12 cellular contexts compared by ENCODE assay signal in the genomic region with DNA sequence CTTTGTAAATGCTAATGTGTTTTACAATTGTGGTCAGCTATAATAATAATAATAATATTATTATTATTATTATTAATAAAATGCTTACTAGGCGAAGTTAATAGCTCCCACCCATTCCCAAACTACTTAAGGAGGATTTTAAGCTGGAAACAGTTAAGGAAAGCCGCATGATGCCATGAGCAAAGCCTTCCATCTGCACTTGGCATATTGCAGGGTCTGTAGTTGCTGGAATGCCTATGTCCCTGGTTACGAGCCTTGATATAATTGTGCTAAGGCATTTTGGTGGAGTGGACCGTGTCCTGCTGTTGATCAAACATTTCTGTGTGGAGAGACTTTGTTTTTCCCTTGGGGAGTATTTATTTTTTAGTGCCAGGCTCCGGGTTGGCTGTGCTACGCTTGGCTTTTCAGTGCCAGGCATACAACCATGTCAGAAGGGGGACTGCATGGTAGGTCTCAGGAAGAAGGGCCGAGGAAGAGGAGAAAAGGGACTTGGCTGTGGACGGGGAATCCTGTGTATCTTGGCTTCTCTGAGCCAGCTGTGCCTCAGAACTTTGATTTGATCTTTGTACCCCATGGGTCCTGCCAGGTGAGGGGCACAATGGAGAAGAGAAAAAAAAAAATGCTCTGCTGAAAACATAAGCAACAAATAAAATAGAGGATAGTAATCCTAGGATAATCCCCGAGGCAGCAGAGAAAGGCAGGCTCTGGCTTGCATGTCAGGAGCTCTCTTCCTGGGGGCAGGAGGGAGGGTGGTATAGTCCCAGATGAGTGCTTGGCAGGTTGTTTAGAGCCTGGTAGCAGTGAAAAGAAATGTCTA.
DNase-seq lines count a peak whose midpoint lies in the region; ATAC-seq and TF ChIP-seq lines count a peak whose summit lies in the region.
"Had no signal": no experiment of that assay in that cellular context is flagged by ENCODE, and none has a peak within 500 bp of the region (broad histone marks: within the 10 kb centered on the region; RNA-seq: fewer than 3 reads in every experiment).

No MANE protein-coding gene starts in this region.

- 43% methylated on average over 9 of the region's 9 CpGs for WGBS in prostate gland

- H3K4me3 ChIP-seq in left ventricle myocardium inferior (peak overlapping the region; percentile 45), prostate gland (no peak overlapping the region)

- H3K27me3 ChIP-seq in left ventricle myocardium inferior (ENCODE audit: low read depth) (no peaks in the 10 kb centered on the region), prostate gland (replicated peaks; ENCODE audit: insufficient read depth) (no peaks in the 10 kb centered on the region)

- DNase-seq in DMS79 treated with DMSO at 0.1 percent for 48 hours (lab: John Stamatoyannopoulos, UW) (peak; percentile 52), RWPE1 (ENCODE audit: low spot score) (peak; percentile 15), left ventricle myocardium inferior (no peak), prostate gland (ENCODE audit: low spot score) (peak; percentile 55)
- no peak for DNase-seq in activated CD4-positive, alpha-beta T cell treated with anti-CD3 and anti-CD28 coated beads, Interleukin-2, amount 10 ng/mL, durations not matched to agents 24 days and 14 days
- no peak for DNase-seq in activated CD4-positive, alpha-beta T cell treated with anti-CD3 and anti-CD28 coated beads for 1 hour
- DNase-seq: activated CD4-positive, CD25-positive, alpha-beta regulatory T cell treated with anti-CD3 and anti-CD28 coated beads, Interleukin-2, amount 50 U/mL, for 72 hours; hypothalamus had no signal

- H3K36me3 Mint-ChIP-seq in activated CD4-positive, alpha-beta T cell treated with anti-CD3 and anti-CD28 coated beads, Interleukin-2, amount 10 ng/mL, durations not matched to agents 24 days and 14 days (ENCODE audit: low read depth), result no peaks in the 10 kb centered on the region

- H3K4me1 Mint-ChIP-seq in activated CD4-positive, alpha-beta T cell treated with anti-CD3 and anti-CD28 coated beads, Interleukin-2, amount 10 ng/mL, durations not matched to agents 24 days and 14 days, result peaks cover 9% of the 10 kb centered on the region

- no peaks in the 10 kb centered on the region for H3K36me3 ChIP-seq in left ventricle myocardium inferior
- no peaks in the 10 kb centered on the region for H3K36me3 ChIP-seq in prostate gland

- H3K9me3 ChIP-seq in left ventricle myocardium inferior (replicated peaks) (no peaks in the 10 kb centered on the region), prostate gland (no peaks in the 10 kb centered on the region)

- H3K4me1 ChIP-seq in left ventricle myocardium inferior (peaks cover 81% of the 10 kb centered on the region), prostate gland (replicated peaks) (peaks cover 18% of the 10 kb centered on the region)

- no peak overlapping the region for H3K4me3 Mint-ChIP-seq in activated CD4-positive, alpha-beta T cell treated with anti-CD3 and anti-CD28 coated beads, Interleukin-2, amount 10 ng/mL, durations not matched to agents 24 days and 14 days
- H3K4me3 Mint-ChIP-seq: B cell, memory B cell had no signal

- TF ChIP-seq CTCF in RWPE1 (conservative IDR thresholded peaks at IDR 0.05; ENCODE audit: low read depth) (no peak), left ventricle myocardium inferior (IDR thresholded peaks at IDR 0.05; ENCODE audit: borderline replicate concordance) (no peak), prostate gland (IDR thresholded peaks at IDR 0.05) (no peak)

- H3K27me3 Mint-ChIP-seq in activated CD4-positive, alpha-beta T cell treated with anti-CD3 and anti-CD28 coated beads, Interleukin-2, amount 10 ng/mL, durations not matched to agents 24 days and 14 days, result peaks cover 2% of the 10 kb centered on the region
- H3K27me3 Mint-ChIP-seq: B cell, memory B cell had no signal

- POLR2A ChIA-PET in RWPE1 (lab: Yijun Ruan, JAX; ENCODE audit: low non-redundant PET), result no interaction called here

- no peaks in the 10 kb centered on the region for H3K9me3 Mint-ChIP-seq in activated CD4-positive, alpha-beta T cell treated with anti-CD3 and anti-CD28 coated beads, Interleukin-2, amount 10 ng/mL, durations not matched to agents 24 days and 14 days
- H3K9me3 Mint-ChIP-seq: memory B cell had no signal

- ATAC-seq in HG02763 (IDR thresholded peaks at IDR 0.05; ENCODE audit: unreplicated experiment) (no peak), GM18498 (IDR thresholded peaks at IDR 0.05; ENCODE audit: unreplicated experiment) (no peak)

- CTCF ChIA-PET in RWPE1 (lab: Yijun Ruan, JAX), result no interaction called here

- TF ChIP-seq POLR2A in prostate gland (IDR thresholded peaks at IDR 0.05), result no peak

- H3K27ac ChIP-seq in RWPE1, result peak overlapping the region; percentile 76
- H3K27ac ChIP-seq in left ventricle myocardium inferior (replicated peaks), result peak overlapping the region; percentile 68
- H3K27ac ChIP-seq in prostate gland, result peak overlapping the region; percentile 67 to 76

- H3K27ac Mint-ChIP-seq in activated CD4-positive, alpha-beta T cell treated with anti-CD3 and anti-CD28 coated beads, Interleukin-2, amount 10 ng/mL, durations not matched to agents 24 days and 14 days, result no peak overlapping the region
- H3K27ac Mint-ChIP-seq: B cell, memory B cell had no signal

- intact Hi-C loops in left ventricle myocardium inferior (cut with micrococcal nuclease) (no loop called here), prostate gland (cut with DNase I) (no loop called here)
- intact Hi-C loops in activated CD4-positive, alpha-beta T cell treated with anti-CD3 and anti-CD28 coated beads, Interleukin-2, amount 10 ng/mL, durations not matched to agents 24 days and 14 days (cut with micrococcal nuclease), result no loop called here

Comparison
In these comparisons a context has a peak if more than half of its experiments do, and no peak if none do; other contexts are left out.
1. DNase-seq: peak in DMS79 treated with DMSO at 0.1 percent for 48 hours (single experiment), RWPE1 (single experiment) and prostate gland (single experiment); none in left ventricle myocardium inferior (single experiment), activated CD4-positive, alpha-beta T cell treated with anti-CD3 and anti-CD28 coated beads, Interleukin-2, amount 10 ng/mL, durations not matched to agents 24 days and 14 days (single experiment) and activated CD4-positive, alpha-beta T cell treated with anti-CD3 and anti-CD28 coated beads for 1 hour (single experiment).
2. Peak in every context shown above with its lines, with median percentiles within 50 percentile points of each other: H3K27ac ChIP-seq.